Comparison of ENCODE assay signal across 24 cellular contexts in the genomic region with DNA sequence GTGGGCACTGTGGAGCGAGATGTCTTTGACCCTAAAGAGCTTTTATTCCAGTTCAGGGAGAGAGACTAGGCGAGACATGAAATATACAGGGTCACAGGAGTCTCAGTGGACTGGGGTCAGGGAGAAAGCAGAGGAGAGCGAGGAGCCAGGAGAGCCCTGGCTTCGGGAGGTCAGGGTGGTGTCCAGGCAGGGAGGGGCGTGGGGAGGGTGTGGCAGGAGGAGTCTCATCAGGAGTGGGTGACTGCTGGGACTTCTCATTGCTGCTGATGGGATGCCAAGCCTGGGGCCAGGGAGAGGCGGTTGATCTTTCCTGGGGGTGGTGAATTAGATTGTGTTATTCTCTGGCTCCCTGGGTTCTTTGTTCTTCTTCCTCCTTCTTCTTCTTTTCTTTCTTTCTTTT. TPM values are rescaled to one million over a fixed set of nuclear protein-coding genes. Genes with fewer than 3 reads are reported as not detected.
DNase-seq lines count a peak whose midpoint lies in the region; ATAC-seq, FAIRE-seq and TF ChIP-seq lines count a peak whose summit lies in the region.
"Had no signal": no experiment of that assay in that cellular context is flagged by ENCODE, and none has a peak within 500 bp of the region (broad histone marks: within the 10 kb centered on the region; RNA-seq: fewer than 3 reads in every experiment).

No MANE protein-coding gene starts in this region.

- H4K8ac ChIP-seq in H1 (ENCODE audit: extremely low read depth, insufficient read depth, low read length) (no peak overlapping the region), mesenchymal stem cell (ENCODE audit: low read length) (no peak overlapping the region), neuronal stem cell (ENCODE audit: low read depth, low read length) (no peak overlapping the region)

- peaks cover 16% of the 10 kb centered on the region for H3K4me1 ChIP-seq in Caco-2
- peaks cover 3 to 12% (median 5%) of the 10 kb centered on the region in 4 experiments for H3K4me1 ChIP-seq in H1 (replicated peaks in 1 of 4; ENCODE audit: control insufficient read depth in 3 of 4, insufficient read depth in 4 of 4, low read length in 3 of 4)
- peaks cover 3% of the 10 kb centered on the region for H3K4me1 ChIP-seq in mesenchymal stem cell (ENCODE audit: control insufficient read depth, insufficient read depth, low read depth, low read length)
- H3K4me1 ChIP-seq in neuronal stem cell (ENCODE audit: control insufficient read depth in 2 of 2, insufficient read depth in 1 of 2, low read depth in 1 of 2, low read length in 2 of 2) = peaks cover 0 to 4% of the 10 kb centered on the region in 2 donors
- H3K4me1 ChIP-seq in gastrocnemius medialis = no peaks in the 10 kb centered on the region
- no peaks in the 10 kb centered on the region for H3K4me1 ChIP-seq in right atrium auricular region

- H3K14ac ChIP-seq in H1 (ENCODE audit: insufficient read length) = no peak overlapping the region
- H3K14ac ChIP-seq in mesenchymal stem cell (ENCODE audit: low read length in 2 of 2) = no peak overlapping the region
- H3K14ac ChIP-seq in neuronal stem cell (ENCODE audit: low read length) = peak overlapping the region; percentile 58

- no peaks in the 10 kb centered on the region for H3K9me3 Mint-ChIP-seq in Caco-2 (ENCODE audit: unreplicated experiment)
- H3K9me3 Mint-ChIP-seq: CD4-positive, alpha-beta T cell; CD8-positive, alpha-beta memory T cell had no signal

- H3K4me3 Mint-ChIP-seq in Caco-2 (ENCODE audit: unreplicated experiment) = no peak overlapping the region
- H3K4me3 Mint-ChIP-seq: B cell; CD14-positive monocyte; CD4-positive, alpha-beta T cell; CD8-positive, alpha-beta memory T cell had no signal

- H3K27ac Mint-ChIP-seq in Caco-2 (ENCODE audit: unreplicated experiment) = peak overlapping the region; percentile 16
- H3K27ac Mint-ChIP-seq: B cell; CD4-positive, alpha-beta T cell; CD8-positive, alpha-beta memory T cell had no signal

- no peak overlapping the region for H3K56ac ChIP-seq in H1 (replicated peaks; ENCODE audit: insufficient read length, low read depth, low read length)

- H3K79me1 ChIP-seq in H1 (ENCODE audit: low read depth, low read length) (no peaks in the 10 kb centered on the region), mesenchymal stem cell (replicated peaks; ENCODE audit: low read length, poor library complexity, severe bottlenecking) (no peaks in the 10 kb centered on the region), neuronal stem cell (ENCODE audit: low read depth, low read length) (peaks cover 2% of the 10 kb centered on the region)

- POLR2A ChIA-PET in Caco-2 (lab: Charles Lee) (no interaction called here), H1 (lab: Charles Lee; ENCODE audit: partially characterized antibody) (no interaction called here)

- FAIRE-seq in H1 (lab: Jason Lieb, UNC) = no peak
- FAIRE-seq: A204.1, GM12891, GM18507 had no signal

- H3K9me3 ChIP-seq in Caco-2 (no peaks in the 10 kb centered on the region), H1 (ENCODE audit: insufficient read depth in 2 of 2, low read depth in 1 of 2, low read length in 1 of 2) (peaks cover under 1 to 6% of the 10 kb centered on the region in 2 experiments; a peak in 1 of 4 replicates), mesenchymal stem cell (ENCODE audit: control insufficient read depth, low read length) (no peaks in the 10 kb centered on the region), neuronal stem cell (replicated peaks in 1 of 2; ENCODE audit: control insufficient read depth in 2 of 2, insufficient read depth in 1 of 2, low read depth in 1 of 2, low read length in 2 of 2) (peaks cover 0 to 2% of the 10 kb centered on the region in 2 donors), gastrocnemius medialis (no peaks in the 10 kb centered on the region), right atrium auricular region (no peaks in the 10 kb centered on the region)

- no peak overlapping the region for H2BK120ac ChIP-seq in H1 (replicated peaks; ENCODE audit: low read depth, low read length)
- no peak overlapping the region for H2BK120ac ChIP-seq in mesenchymal stem cell (ENCODE audit: low read depth, low read length)
- H2BK120ac ChIP-seq in neuronal stem cell (ENCODE audit: low read depth, low read length) = no peak overlapping the region

- CTCF ChIA-PET in Caco-2 (lab: Charles Lee) = no interaction called here
- CTCF ChIA-PET in H1 (lab: Charles Lee; ENCODE audit: partially characterized antibody) = interaction anchor here (1.1 to 1.7 kb wide), 4 partner anchors 10 to 64 kb away, joined by 3 to 5 read pairs (median 4); no protein-coding TSS in a partner anchor

- H3K23me2 ChIP-seq in H1 (ENCODE audit: low read depth, low read length) = no peaks in the 10 kb centered on the region

- intact Hi-C loops in Caco-2 (cut with micrococcal nuclease; ENCODE audit: unreplicated experiment) (no loop called here), gastrocnemius medialis (cut with DNase I; ENCODE audit: low total_unique reads) (no loop called here)

- H2BK15ac ChIP-seq in H1 (ENCODE audit: low read length) (no peak overlapping the region; the same call in 1 of the 2 replicates), mesenchymal stem cell (ENCODE audit: low read depth, poor library complexity, severe bottlenecking) (no peak overlapping the region), neuronal stem cell (ENCODE audit: low read length) (no peak overlapping the region)

- no TSS peak for BruUV-seq in Caco-2 (replicated peaks; lab: Mats Ljungman, UMichigan)

- H3K9ac ChIP-seq in H1 (replicated peaks in 1 of 4; ENCODE audit: extremely low read depth in 1 of 4, low read depth in 3 of 4, low read length in 3 of 4) (no peak overlapping the region), mesenchymal stem cell (ENCODE audit: low read length) (no peak overlapping the region), neuronal stem cell (ENCODE audit: low read depth, low read length, poor library complexity) (no peak overlapping the region)
- H3K9ac ChIP-seq: BLaER1 treated with 17β-estradiol and CSF1 and Interleukin-3, amounts not matched to agents 10 nM and 100 nM had no signal

- no peak for TF ChIP-seq RAD21 in H1 (IDR thresholded peaks at IDR 0.05 in 1 of 2, conservative IDR thresholded peaks at IDR 0.05 in 1 of 2; ENCODE audit: low read depth in 2 of 2, low read length in 2 of 2)

- ATAC-seq in gastrocnemius medialis = no peak

- no peaks in the 10 kb centered on the region for H3K36me3 ChIP-seq in Caco-2 (ENCODE audit: control insufficient read depth, insufficient read depth, low read length)
- H3K36me3 ChIP-seq in H1 (ENCODE audit: control insufficient read depth in 2 of 4, insufficient read depth in 4 of 4, low read length in 3 of 4) = no peaks in the 10 kb centered on the region
- H3K36me3 ChIP-seq in mesenchymal stem cell (ENCODE audit: control insufficient read depth in 1 of 2, insufficient read depth in 2 of 2, low read depth in 1 of 2, low read length in 2 of 2) = no peaks in the 10 kb centered on the region
- no peaks in the 10 kb centered on the region for H3K36me3 ChIP-seq in neuronal stem cell (replicated peaks in 1 of 2; ENCODE audit: control insufficient read depth in 2 of 2, insufficient read depth in 2 of 2, low read length in 2 of 2)
- no peaks in the 10 kb centered on the region for H3K36me3 ChIP-seq in gastrocnemius medialis
- no peaks in the 10 kb centered on the region for H3K36me3 ChIP-seq in right atrium auricular region
- no peaks in the 10 kb centered on the region for H3K36me3 ChIP-seq in brain microvascular endothelial cell (replicated peaks)
- H3K36me3 ChIP-seq: BLaER1 treated with 17β-estradiol and CSF1 and Interleukin-3, amounts not matched to agents 10 nM and 100 nM had no signal

- H3K4ac ChIP-seq in H1 (replicated peaks; ENCODE audit: insufficient read length, low read depth, low read length) (no peak overlapping the region), mesenchymal stem cell (ENCODE audit: low read depth in 1 of 2, low read length in 2 of 2) (no peak overlapping the region), neuronal stem cell (ENCODE audit: low read length) (no peak overlapping the region)

- TF ChIP-seq CTCF in Caco-2 (IDR thresholded peaks at IDR 0.05; ENCODE audit: insufficient read depth in 1 of 2, low read depth in 1 of 2, low read length in 1 of 2, severe bottlenecking in 1 of 2, unreplicated experiment in 1 of 2) (no peak), H1 (IDR thresholded peaks at IDR 0.05; ENCODE audit: control extremely low read depth in 1 of 3, insufficient read depth in 1 of 3, low read depth in 1 of 3, low read length in 3 of 3) (no peak), gastrocnemius medialis (IDR thresholded peaks at IDR 0.05 in 4 of 5, conservative IDR thresholded peaks at IDR 0.05 in 1 of 5) (no peak), right atrium auricular region (IDR thresholded peaks at IDR 0.05) (no peak), brain microvascular endothelial cell (IDR thresholded peaks at IDR 0.05; ENCODE audit: low read depth, low read length, missing control alignments) (no peak)

- WGBS in H1 (ENCODE audit: extremely low coverage in 1 of 2, insufficient coverage in 1 of 2, insufficient read length in 1 of 2, insufficient replicate concordance in 2 of 2, low coverage in 1 of 2, low lambda C conversion rate in 2 of 2, missing lambda C conversion rate in 1 of 2), 2 experiments = 77% methylated on average over 6 of the region's 6 CpGs; no CpG with 5 or more reads in 1 of the 2 experiments
- WGBS in mesenchymal stem cell = 72% methylated on average over 5 of the region's 6 CpGs
- WGBS in neuronal stem cell (ENCODE audit: extremely low coverage in 2 of 2, insufficient read length in 2 of 2, insufficient replicate concordance in 1 of 2), 2 donors = no CpG with 5 or more reads among the region's 6 CpGs

- in situ Hi-C loops in gastrocnemius medialis (cut with MboI; ENCODE audit: low sequenced_read_pairs in 4 of 4) (no loop called here), brain microvascular endothelial cell (cut with HindIII; ENCODE audit: low pct_ligation_motif_present, low sequenced_read_pairs) (no loop called here)

- no peak overlapping the region for H2BK20ac ChIP-seq in H1 (ENCODE audit: low read length)

- no peaks in the 10 kb centered on the region for H3K79me2 ChIP-seq in H1 (ENCODE audit: control insufficient read depth in 1 of 2, insufficient read depth in 2 of 2, low read length in 2 of 2)

- H2BK5ac ChIP-seq in H1 (ENCODE audit: low read depth, low read length) (no peak overlapping the region), mesenchymal stem cell (ENCODE audit: low read depth, low read length, poor library complexity, severe bottlenecking) (no peak overlapping the region), neuronal stem cell (ENCODE audit: low read length) (no peak overlapping the region)

- peak overlapping the region; percentile 13; the same call in 1 of the 2 replicates for H2BK12ac ChIP-seq in H1 (ENCODE audit: low read depth, low read length)
- no peak overlapping the region for H2BK12ac ChIP-seq in mesenchymal stem cell (ENCODE audit: low read length in 2 of 2)
- no peak overlapping the region for H2BK12ac ChIP-seq in neuronal stem cell (ENCODE audit: low read length)

- H3K27ac ChIP-seq in H1 (ENCODE audit: low read depth, low read length) (no peak overlapping the region), mesenchymal stem cell (ENCODE audit: low read length, poor library complexity, severe bottlenecking) (no peak overlapping the region), neuronal stem cell (replicated peaks; ENCODE audit: low read length) (no peak overlapping the region), gastrocnemius medialis (no peak overlapping the region), right atrium auricular region (no peak overlapping the region), brain microvascular endothelial cell (no peak overlapping the region)
- H3K27ac ChIP-seq: 22Rv1; BLaER1 treated with 17β-estradiol and CSF1 and Interleukin-3, amounts not matched to agents 10 nM and 100 nM had no signal

- TF ChIP-seq POLR2A in H1 (IDR thresholded peaks at IDR 0.05; ENCODE audit: control extremely low read depth in 1 of 2, low read depth in 2 of 2, low read length in 2 of 2) (no peak), gastrocnemius medialis (IDR thresholded peaks at IDR 0.05) (no peak)

- peaks cover 0 to 2% of the 10 kb centered on the region in 2 experiments for H4K20me1 ChIP-seq in H1 (replicated peaks in 1 of 2; ENCODE audit: control insufficient read depth in 1 of 2, insufficient read depth in 2 of 2, low read length in 2 of 2)
- H4K20me1 ChIP-seq: BLaER1 treated with 17β-estradiol and CSF1 and Interleukin-3, amounts not matched to agents 10 nM and 100 nM had no signal

- H2AFZ ChIP-seq in H1 (ENCODE audit: low read length) (no peak overlapping the region), mesenchymal stem cell (ENCODE audit: low read depth, low read length) (peak overlapping the region; percentile 27), neuronal stem cell (ENCODE audit: low read length) (no peak overlapping the region)

- H4K91ac ChIP-seq in H1 (replicated peaks; ENCODE audit: insufficient read length, low read length) (peak overlapping the region; percentile 55), mesenchymal stem cell (ENCODE audit: low read length) (no peak overlapping the region), neuronal stem cell (ENCODE audit: low read depth, low read length, poor library complexity) (peak overlapping the region; percentile 53)

- H3K4me3 ChIP-seq in Caco-2 (ENCODE audit: low read depth, low read length) = no peak overlapping the region
- H3K4me3 ChIP-seq in H1 (ENCODE audit: extremely low read depth in 1 of 4, insufficient read depth in 2 of 4, low read depth in 3 of 4, low read length in 4 of 4) = no peak overlapping the region
- no peak overlapping the region for H3K4me3 ChIP-seq in mesenchymal stem cell (ENCODE audit: insufficient read depth in 1 of 2, low read depth in 1 of 2, low read length in 2 of 2)
- no peak overlapping the region for H3K4me3 ChIP-seq in neuronal stem cell (ENCODE audit: low read length in 2 of 2)
- no peak overlapping the region for H3K4me3 ChIP-seq in gastrocnemius medialis
- H3K4me3 ChIP-seq in right atrium auricular region = no peak overlapping the region
- H3K4me3 ChIP-seq in brain microvascular endothelial cell (ENCODE audit: low read depth, low read length) = no peak overlapping the region
- H3K4me3 ChIP-seq: BLaER1 treated with 17β-estradiol and CSF1 and Interleukin-3, amounts not matched to agents 10 nM and 100 nM had no signal

- no peak overlapping the region for H3K18ac ChIP-seq in H1 (ENCODE audit: extremely low read depth, low read length)
- no peak overlapping the region for H3K18ac ChIP-seq in mesenchymal stem cell (ENCODE audit: low read depth in 1 of 2, low read length in 2 of 2)
- peak overlapping the region; percentile 33 for H3K18ac ChIP-seq in neuronal stem cell (ENCODE audit: low read length)

- H3K4me2 ChIP-seq in H1 (ENCODE audit: insufficient read depth in 1 of 2, low read depth in 2 of 2, low read length in 2 of 2) = no peak overlapping the region
- H3K4me2 ChIP-seq in mesenchymal stem cell (ENCODE audit: low read length, poor library complexity, severe bottlenecking) = no peak overlapping the region
- no peak overlapping the region for H3K4me2 ChIP-seq in neuronal stem cell (ENCODE audit: insufficient read depth, low read length, poor library complexity, severe bottlenecking)
- H3K4me2 ChIP-seq: BLaER1 treated with 17β-estradiol and CSF1 and Interleukin-3, amounts not matched to agents 10 nM and 100 nM had no signal

- no peak overlapping the region for H4K5ac ChIP-seq in H1 (ENCODE audit: insufficient read length, low read depth, low read length)

- no peak for TF ChIP-seq EP300 in H1 (IDR thresholded peaks at IDR 0.05; ENCODE audit: borderline replicate concordance in 1 of 2, low read depth in 2 of 2, low read length in 2 of 2)

- H3K23ac ChIP-seq in H1 (ENCODE audit: insufficient read length) (no peak overlapping the region), mesenchymal stem cell (ENCODE audit: low read length in 2 of 2) (no peak overlapping the region), neuronal stem cell (ENCODE audit: low read depth, low read length, poor library complexity) (no peak overlapping the region)

- H3K27me3 ChIP-seq in Caco-2 (replicated peaks; ENCODE audit: control insufficient read depth, insufficient read depth, low read length) (no peaks in the 10 kb centered on the region), H1 (replicated peaks in 1 of 4; ENCODE audit: control insufficient read depth in 3 of 4, extremely low read depth in 1 of 4, insufficient read depth in 3 of 4, low read length in 3 of 4) (peaks cover 0 to 7% (median 3%) of the 10 kb centered on the region in 4 experiments; a peak in 3 of 7 replicates), mesenchymal stem cell (ENCODE audit: control insufficient read depth in 1 of 2, insufficient read depth in 1 of 2, low read length in 2 of 2) (peaks cover 0 to 10% of the 10 kb centered on the region in 2 experiments), neuronal stem cell (ENCODE audit: control insufficient read depth in 3 of 3, insufficient read depth in 3 of 3, low read depth in 1 of 3, low read length in 3 of 3) (no peaks in the 10 kb centered on the region), gastrocnemius medialis (no peaks in the 10 kb centered on the region), right atrium auricular region (no peaks in the 10 kb centered on the region), brain microvascular endothelial cell (replicated peaks) (no peaks in the 10 kb centered on the region)
- H3K27me3 ChIP-seq: BLaER1 treated with 17β-estradiol and CSF1 and Interleukin-3, amounts not matched to agents 10 nM and 100 nM had no signal

- H2AK5ac ChIP-seq in H1 (ENCODE audit: low read depth, low read length) (no peak overlapping the region), mesenchymal stem cell (ENCODE audit: low read length, severe bottlenecking) (no peak overlapping the region), neuronal stem cell (ENCODE audit: low read depth, low read length) (no peak overlapping the region)

- peaks cover 7% of the 10 kb centered on the region for H3K4me1 Mint-ChIP-seq in Caco-2 (ENCODE audit: low read depth, unreplicated experiment)
- H3K4me1 Mint-ChIP-seq: B cell; CD8-positive, alpha-beta memory T cell had no signal

- H3K27me3 Mint-ChIP-seq in Caco-2 (ENCODE audit: insufficient read depth, unreplicated experiment) = no peaks in the 10 kb centered on the region
- H3K27me3 Mint-ChIP-seq: CD4-positive, alpha-beta T cell had no signal

- no peaks in the 10 kb centered on the region for H3K36me3 Mint-ChIP-seq in Caco-2 (ENCODE audit: insufficient read depth, unreplicated experiment)
- H3K36me3 Mint-ChIP-seq: CD14-positive monocyte; CD8-positive, alpha-beta memory T cell had no signal

- DNase-seq in Caco-2 (no peak), H1 (ENCODE audit: low read depth in 1 of 2, low spot score in 2 of 2) (no peak), mesenchymal stem cell (no peak), neuronal stem cell (ENCODE audit: low spot score) (no peak), amniotic stem cell (lab: John Stamatoyannopoulos, UW) (no peak), gastrocnemius medialis (no peak), right atrium auricular region (ENCODE audit: low spot score) (no peak), brain microvascular endothelial cell (no peak)
- DNase-seq: Calu3; CD4-positive, alpha-beta T cell; CD8-positive, alpha-beta memory T cell; DMS53; DMS79 treated with DMSO at 0.1 percent for 48 hours; GF-D8; GOT3; H7; HCEC 1CT had no signal

RNA-seq across cellular contexts. Expression of a gene that starts 22.4 kb away (rescaled TPM):
- total RNA-seq in Caco-2 (2022) (139 and 148 TPM in 2 replicates), gastrocnemius medialis (10 to 100 TPM; 79.7 to 99.2 (median 85.6) TPM), right atrium auricular region (10 to 100 TPM; 42.2 to 57.4 TPM)
- total RNA-seq in H1 (2021; fragmentation: NEBNext Ultra II Directional; extraction: Animal tissue kit (Norgen Biotek cat#: 25700)) = 208 and 211 TPM in 2 replicates
- 21.3 and 22.8 TPM in 2 replicates for polyA plus RNA-seq in H1 (2011; rRNA removed)
- 30.9 TPM for polyA plus RNA-seq in H1 (2011; cell fraction: cytosol; rRNA removed)
- polyA plus RNA-seq in H1 (2011; cell fraction: nucleus; rRNA removed) = 117 TPM
- 91.3 to 141 TPM (median 111 TPM) in 4 replicates for polyA plus RNA-seq in H1 (2012, experiment 1 of 2)
- 7.7 TPM for polyA plus RNA-seq in H1 (2012, experiment 2 of 2)
- 77.1 TPM for polyA plus RNA-seq in H1 (2013, experiment 1 of 2)
- 78.8 TPM for polyA plus RNA-seq in H1 (2013, experiment 2 of 2)
- polyA minus RNA-seq in H1 (2011; rRNA and poly(A)+ RNA removed) = 157 and 170 TPM in 2 replicates
- polyA minus RNA-seq in H1 (2011; cell fraction: cytosol; rRNA and poly(A)+ RNA removed) = 41.6 TPM
- 170 TPM for polyA minus RNA-seq in H1 (2011; cell fraction: nucleus; rRNA and poly(A)+ RNA removed)
- polyA plus RNA-seq in mesenchymal stem cell (2013, experiment 1 of 2) = 42.3 TPM
- polyA plus RNA-seq in mesenchymal stem cell (2013, experiment 2 of 2) = 42.5 TPM
- polyA plus RNA-seq in neuronal stem cell (2013, experiment 1 of 2) = 54.4 TPM
- polyA plus RNA-seq in neuronal stem cell (2013, experiment 2 of 2) = 53.1 TPM
